Comparison of ENCODE assay signal across 1 cellular context in genomic region chr3:4996771-4997291, GRCh38.
TF ChIP-seq lines count a peak whose summit lies in the region.

No MANE protein-coding gene starts in this region.

TF ChIP-seq in H1, 55 proteins besides CTCF, POLR2A, EP300 and RAD21 (continued from another document):
- no peak for TF ChIP-seq CBX5 (IDR thresholded peaks at IDR 0.05; ENCODE audit: low read depth, low read length)
- no peak for TF ChIP-seq ASH2L (IDR thresholded peaks at IDR 0.05; ENCODE audit: low read length)
- TF ChIP-seq GABPA (IDR thresholded peaks at IDR 0.05; ENCODE audit: borderline replicate concordance, insufficient read depth, low read length): no peak
- no peak for TF ChIP-seq YY1 (IDR thresholded peaks at IDR 0.05; ENCODE audit: low read depth, low read length)
- no peak for TF ChIP-seq CTBP2 (IDR thresholded peaks at IDR 0.05; ENCODE audit: borderline replicate concordance, insufficient read depth, insufficient read length, low read length)
- TF ChIP-seq POU5F1 (IDR thresholded peaks at IDR 0.05; ENCODE audit: low read depth, low read length): no peak
- TF ChIP-seq CBX8 (IDR thresholded peaks at IDR 0.05; ENCODE audit: borderline replicate concordance, low read depth, low read length): no peak
- no peak for TF ChIP-seq RBBP5 (IDR thresholded peaks at IDR 0.05; ENCODE audit: borderline replicate concordance, low read depth, low read length)
- no peak for TF ChIP-seq ZNF274 (IDR thresholded peaks at IDR 0.05; ENCODE audit: borderline replicate concordance, extremely low read depth, low read length)
- no peak for TF ChIP-seq BCL11A (IDR thresholded peaks at IDR 0.05; ENCODE audit: low read depth in 2 of 2, low read length in 2 of 2)
- no peak for TF ChIP-seq BACH1 (IDR thresholded peaks at IDR 0.05; ENCODE audit: low read length)
- TF ChIP-seq SP4 (IDR thresholded peaks at IDR 0.05; ENCODE audit: low read length): no peak
- TF ChIP-seq MAX (IDR thresholded peaks at IDR 0.05): no peak
- TF ChIP-seq USF2 (IDR thresholded peaks at IDR 0.05; ENCODE audit: low read length): no peak
